ENCODE assay signal across 28 cellular contexts in genomic region chr11:132681971-132682370, GRCh38.
"Had no signal": no experiment of that assay in that cellular context is flagged by ENCODE, and none has a peak within 500 bp of the region (broad histone marks: within the 10 kb centered on the region; RNA-seq: fewer than 3 reads in every experiment).

No MANE protein-coding gene starts in this region.

- H3K9me3 Mint-ChIP-seq: activated CD4-positive, alpha-beta T cell treated with anti-CD3 and anti-CD28 coated beads, Interleukin-2, amount 10 ng/mL, durations not matched to agents 7 days and 5 days; T-helper 2 cell treated with Interferon-gamma antibody and Interleukin-4, amounts not matched to agents 5 μg/mL and 100 μg/mL, for 36 hours had no signal

- DNase-seq: activated CD4-positive, alpha-beta memory T cell treated with anti-CD3 and anti-CD28 coated beads, Interleukin-2, amount 10 ng/mL, durations not matched to agents 7 days and 5 days; activated CD4-positive, alpha-beta T cell treated with anti-CD3 and anti-CD28 coated beads for 36 hours; activated CD4-positive, alpha-beta T cell treated with anti-CD3 and anti-CD28 coated beads, Interleukin-2, amount 10 ng/mL, durations not matched to agents 7 days and 5 days; activated CD4-positive, alpha-beta T cell treated with anti-CD3 and anti-CD28 coated beads, Interleukin-2, amount 50 U/mL, for 4 hours; activated CD4-positive, CD25-positive, alpha-beta regulatory T cell; activated CD4-positive, CD25-positive, alpha-beta regulatory T cell treated with anti-CD3 and anti-CD28 coated beads, Interleukin-2, amount 50 U/mL, for 72 hours; activated CD8-positive, alpha-beta memory T cell treated with anti-CD3 and anti-CD28 coated beads, Interleukin-2, amount 50 U/mL, for 48 hours; activated effector memory CD4-positive, alpha-beta T cell treated with Interleukin-2 at 50 U/mL for 16 hours; activated gamma-delta T cell treated with Interleukin-2 at 50 U/mL for 16 hours; activated naive CD4-positive, alpha-beta T cell treated with anti-CD3 and anti-CD28 coated beads, Interleukin-2, amount 50 U/mL, for 16 hours; activated naive CD4-positive, alpha-beta T cell treated with Interleukin-2 at 50 U/mL for 16 hours; activated T-cell treated with anti-CD3 and anti-CD28 coated beads for 4 hours; activated T-cell treated with anti-CD3 and anti-CD28 coated beads, Interleukin-2, amount 50 U/mL, for 24 hours; activated T-cell treated with anti-CD3 and anti-CD28 coated beads, Interleukin-2, amount 50 U/mL, for 72 hours; amniotic stem cell; anterior cingulate cortex; body of pancreas; cortex of kidney; dermis blood vessel endothelial cell; effector CD4-positive, alpha-beta T cell; endodermal cell; foreskin fibroblast; heart left ventricle; T-helper 1 cell; T-helper 17 cell; T1000 had no signal

- H3K27me3 ChIP-seq: body of pancreas, heart left ventricle had no signal

- H3K36me3 Mint-ChIP-seq: activated naive CD8-positive, alpha-beta T cell had no signal

- H3K27ac ChIP-seq: body of pancreas, heart left ventricle had no signal

- H3K4me3 ChIP-seq: body of pancreas, heart left ventricle had no signal

- H3K36me3 ChIP-seq: heart left ventricle had no signal

- H3K27me3 Mint-ChIP-seq: activated CD4-positive, alpha-beta memory T cell treated with anti-CD3 and anti-CD28 coated beads, Interleukin-2, amount 10 ng/mL, durations not matched to agents 7 days and 5 days; activated CD4-positive, alpha-beta T cell treated with anti-CD3 and anti-CD28 coated beads for 36 hours; activated CD4-positive, alpha-beta T cell treated with anti-CD3 and anti-CD28 coated beads, Interleukin-2, amount 10 ng/mL, durations not matched to agents 7 days and 5 days; activated naive CD8-positive, alpha-beta T cell; activated T-cell treated with anti-CD3 and anti-CD28 coated beads, Interleukin-2, amount 50 U/mL, for 24 hours; T-helper 17 cell had no signal

- H3K27ac Mint-ChIP-seq: activated CD4-positive, alpha-beta memory T cell treated with anti-CD3 and anti-CD28 coated beads, Interleukin-2, amount 10 ng/mL, durations not matched to agents 7 days and 5 days; activated CD4-positive, alpha-beta T cell treated with anti-CD3 and anti-CD28 coated beads for 36 hours; activated CD4-positive, alpha-beta T cell treated with anti-CD3 and anti-CD28 coated beads, Interleukin-2, amount 10 ng/mL, durations not matched to agents 7 days and 5 days; activated naive CD8-positive, alpha-beta T cell; activated T-cell treated with anti-CD3 and anti-CD28 coated beads, Interleukin-2, amount 50 U/mL, for 24 hours; activated T-cell treated with anti-CD3 and anti-CD28 coated beads, Interleukin-2, amount 50 U/mL, for 72 hours; endodermal cell; T-helper 17 cell; T-helper 2 cell treated with Interferon-gamma antibody and Interleukin-4, amounts not matched to agents 5 μg/mL and 100 μg/mL, for 36 hours had no signal

- H3K9me3 ChIP-seq: body of pancreas had no signal

- H3K4me1 ChIP-seq: body of pancreas had no signal

- H3K4me3 Mint-ChIP-seq: activated CD4-positive, alpha-beta memory T cell treated with anti-CD3 and anti-CD28 coated beads, Interleukin-2, amount 10 ng/mL, durations not matched to agents 7 days and 5 days; activated CD4-positive, alpha-beta T cell treated with anti-CD3 and anti-CD28 coated beads for 36 hours; activated CD4-positive, alpha-beta T cell treated with anti-CD3 and anti-CD28 coated beads, Interleukin-2, amount 10 ng/mL, durations not matched to agents 7 days and 5 days; activated naive CD8-positive, alpha-beta T cell; activated T-cell treated with anti-CD3 and anti-CD28 coated beads, Interleukin-2, amount 50 U/mL, for 24 hours; activated T-cell treated with anti-CD3 and anti-CD28 coated beads, Interleukin-2, amount 50 U/mL, for 72 hours; endodermal cell; T-helper 17 cell; T-helper 2 cell treated with Interferon-gamma antibody and Interleukin-4, amounts not matched to agents 5 μg/mL and 100 μg/mL, for 36 hours had no signal
